Comparison of ENCODE assay signal across 1 cellular context in the genomic region with DNA sequence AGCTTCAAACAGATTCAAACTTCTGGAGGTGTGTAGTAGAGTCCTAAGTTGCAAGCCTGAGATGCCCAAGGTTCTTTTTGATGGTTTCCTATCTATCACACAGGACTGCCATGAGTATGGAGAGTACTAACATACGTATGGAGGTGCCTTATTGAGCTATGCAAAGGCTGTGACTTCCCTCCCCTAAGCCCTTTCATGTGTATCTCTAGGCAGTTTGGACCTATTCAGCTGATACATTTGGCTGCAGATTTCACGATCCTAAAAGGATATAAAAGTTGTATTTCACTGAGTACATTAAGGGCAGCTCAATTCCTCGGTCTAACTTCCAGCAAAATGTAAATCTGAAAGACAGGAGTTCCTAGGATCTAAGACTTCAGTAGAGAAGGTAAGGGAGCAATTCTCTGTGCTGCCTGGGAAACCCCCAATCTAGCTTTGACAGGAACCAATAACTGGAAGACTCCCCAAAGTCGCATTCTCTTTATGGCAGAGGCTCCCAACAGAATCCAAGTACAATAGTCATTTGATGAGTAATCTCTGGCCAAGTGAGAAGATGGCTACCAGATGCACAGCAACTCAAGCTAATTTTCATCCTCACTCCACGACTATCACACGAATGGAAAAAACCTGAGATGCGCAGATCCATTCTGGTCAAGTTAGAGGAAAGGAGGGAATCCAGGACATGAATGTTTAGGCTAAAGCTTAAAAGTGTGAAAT.
TF ChIP-seq lines count a peak whose summit lies in the region.

No MANE protein-coding gene starts in this region.

TF ChIP-seq in K562, 482 proteins besides CTCF, POLR2A, EP300 and RAD21:
- TF ChIP-seq, protein P1, sequence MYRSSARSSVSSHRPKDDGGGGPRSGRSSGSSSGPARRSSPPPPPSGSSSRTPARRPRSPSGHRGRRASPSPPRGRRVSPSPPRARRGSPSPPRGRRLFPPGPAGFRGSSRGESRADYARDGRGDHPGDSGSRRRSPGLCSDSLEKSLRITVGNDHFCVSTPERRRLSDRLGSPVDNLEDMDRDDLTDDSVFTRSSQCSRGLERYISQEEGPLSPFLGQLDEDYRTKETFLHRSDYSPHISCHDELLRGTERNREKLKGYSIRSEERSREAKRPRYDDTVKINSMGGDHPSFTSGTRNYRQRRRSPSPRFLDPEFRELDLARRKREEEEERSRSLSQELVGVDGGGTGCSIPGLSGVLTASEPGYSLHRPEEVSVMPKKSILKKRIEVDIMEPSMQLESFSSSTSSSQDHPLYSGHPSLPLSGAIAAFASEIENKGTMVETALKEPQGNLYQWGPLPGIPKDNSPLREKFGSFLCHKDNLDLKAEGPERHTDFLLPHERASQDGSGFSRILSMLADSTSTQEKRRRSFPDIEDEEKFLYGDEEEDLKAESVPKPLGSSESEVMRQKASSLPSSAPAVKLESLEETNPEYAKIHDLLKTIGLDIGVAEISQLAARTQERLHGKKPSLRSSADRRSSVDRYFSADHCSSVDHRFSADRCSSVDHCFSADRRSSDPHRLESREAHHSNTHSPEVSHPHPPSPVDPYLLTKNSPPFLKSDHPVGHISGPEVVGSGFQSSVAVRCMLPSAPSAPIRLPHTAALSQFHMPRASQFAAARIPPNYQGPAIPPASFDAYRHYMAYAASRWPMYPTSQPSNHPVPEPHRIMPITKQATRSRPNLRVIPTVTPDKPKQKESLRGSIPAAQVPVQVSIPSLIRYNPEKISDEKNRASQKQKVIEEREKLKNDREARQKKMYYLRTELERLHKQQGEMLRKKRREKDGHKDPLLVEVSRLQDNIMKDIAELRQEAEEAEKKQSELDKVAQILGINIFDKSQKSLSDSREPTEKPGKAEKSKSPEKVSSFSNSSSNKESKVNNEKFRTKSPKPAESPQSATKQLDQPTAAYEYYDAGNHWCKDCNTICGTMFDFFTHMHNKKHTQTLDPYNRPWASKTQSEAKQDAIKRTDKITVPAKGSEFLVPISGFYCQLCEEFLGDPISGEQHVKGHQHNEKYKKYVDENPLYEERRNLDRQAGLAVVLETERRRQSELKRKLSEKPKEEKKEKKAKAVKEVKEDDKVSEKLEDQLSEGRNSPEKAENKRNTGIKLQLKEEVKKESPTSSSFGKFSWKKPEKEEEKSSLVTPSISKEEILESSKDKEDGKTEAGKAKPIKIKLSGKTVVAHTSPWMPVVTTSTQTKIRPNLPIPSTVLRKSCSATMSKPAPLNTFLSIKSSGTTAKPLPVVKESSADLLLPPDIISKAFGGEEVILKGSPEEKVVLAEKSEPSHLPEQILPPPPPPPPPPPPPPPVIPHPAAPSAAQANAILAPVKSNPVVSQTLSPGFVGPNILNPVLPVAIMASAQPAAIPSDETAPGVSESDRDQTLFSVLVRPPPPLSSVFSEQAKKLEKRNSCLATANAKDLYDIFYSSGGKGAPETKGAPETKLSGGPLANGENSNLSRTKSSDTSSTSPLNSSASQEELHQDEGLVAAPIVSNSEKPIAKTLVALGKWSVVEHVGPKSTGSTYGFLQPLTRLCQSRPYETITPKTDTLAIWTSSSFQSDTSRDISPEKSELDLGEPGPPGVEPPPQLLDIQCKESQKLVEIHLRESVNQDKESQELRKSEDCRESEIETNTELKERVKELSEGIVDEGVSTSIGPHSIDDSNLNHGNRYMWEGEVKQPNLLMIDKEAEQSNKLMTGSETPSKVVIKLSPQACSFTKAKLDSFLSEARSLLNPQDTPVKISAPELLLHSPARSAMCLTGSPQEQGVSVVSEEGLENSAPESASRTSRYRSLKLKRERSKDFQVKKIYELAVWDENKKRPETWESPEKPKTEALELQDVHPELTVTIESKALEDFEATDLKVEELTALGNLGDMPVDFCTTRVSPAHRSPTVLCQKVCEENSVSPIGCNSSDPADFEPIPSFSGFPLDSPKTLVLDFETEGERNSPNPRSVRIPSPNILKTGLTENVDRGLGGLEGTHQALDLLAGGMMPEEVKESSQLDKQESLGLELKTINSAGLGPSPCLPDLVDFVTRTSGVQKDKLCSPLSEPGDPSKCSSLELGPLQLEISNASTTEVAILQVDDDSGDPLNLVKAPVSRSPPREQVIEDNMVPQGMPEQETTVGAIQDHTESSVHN (IDR thresholded peaks at IDR 0.05; ENCODE audit: borderline replicate concordance in 1 of 2, low read depth in 1 of 2) = no peak
- TF ChIP-seq SMARCA4 (IDR thresholded peaks at IDR 0.05) (no peak), SMAD3 (CRISPR knock-in tag; conservative IDR thresholded peaks at IDR 0.05) (no peak), POLR2G (IDR thresholded peaks at IDR 0.05; ENCODE audit: low read depth, low read length) (0 out of 2 replicates have a peak, but pooled peaks have one; percentile 8), POLR2AphosphoS5 (IDR thresholded peaks at IDR 0.05; ENCODE audit: control insufficient read depth, insufficient read depth, low read depth, low read length) (peak; percentile 24; the same call in 1 of the 2 replicates), SUPT5H (IDR thresholded peaks at IDR 0.05) (peak; percentile 31; the same call in 1 of the 2 replicates)
